1 cellular context compared by ENCODE assay signal in genomic region chr16:84606081-84606875, GRCh38.
A peak's percentile ranks its signal among the peaks of the same experiment; 100 is the strongest.
TF ChIP-seq lines count a peak whose summit lies in the region.

No MANE protein-coding gene starts in this region.

TF ChIP-seq in GM12878, 131 proteins besides CTCF, POLR2A, EP300 and RAD21 (continued from another document and continues in another):
- TF ChIP-seq E2F8 (IDR thresholded peaks at IDR 0.05; ENCODE audit: low read depth, partially characterized antibody) (no peak), CREB1 (IDR thresholded peaks at IDR 0.05; ENCODE audit: low read depth) (no peak), BACH1 (IDR thresholded peaks at IDR 0.05; ENCODE audit: borderline replicate concordance) (peak; percentile 31; the same call in 1 of the 2 replicates), POLR2AphosphoS5 (IDR thresholded peaks at IDR 0.05; ENCODE audit: low read length) (no peak), NR2C2 (IDR thresholded peaks at IDR 0.05; ENCODE audit: borderline replicate concordance, control insufficient read depth, insufficient read length, low read depth) (no peak), CBFB (IDR thresholded peaks at IDR 0.05; ENCODE audit: low read depth) (no peak), NR2F1 (conservative IDR thresholded peaks at IDR 0.05) (no peak), RELB (IDR thresholded peaks at IDR 0.05; ENCODE audit: low read depth) (no peak), FOXM1 (IDR thresholded peaks at IDR 0.05; ENCODE audit: low read depth, low read length) (no peak), KLF5 (IDR thresholded peaks at IDR 0.05; ENCODE audit: partially characterized antibody) (no peak), CEBPB (IDR thresholded peaks at IDR 0.05; ENCODE audit: borderline replicate concordance in 1 of 2, low read depth in 2 of 2, low read length in 2 of 2) (no peak), ATF7 (IDR thresholded peaks at IDR 0.05; ENCODE audit: low read depth) (no peak), GATAD2B (conservative IDR thresholded peaks at IDR 0.05; ENCODE audit: low read depth) (no peak), LARP7 (IDR thresholded peaks at IDR 0.05) (no peak), ZNF384 (IDR thresholded peaks at IDR 0.05; ENCODE audit: borderline replicate concordance, low read depth, low read length) (no peak), TAF1 (IDR thresholded peaks at IDR 0.05; ENCODE audit: borderline replicate concordance, low read depth, low read length) (no peak), YY1 (IDR thresholded peaks at IDR 0.05; ENCODE audit: low read depth, low read length) (no peak), ASH2L (IDR thresholded peaks at IDR 0.05; ENCODE audit: borderline replicate concordance, low read depth) (no peak), BRCA1 (IDR thresholded peaks at IDR 0.05; ENCODE audit: low read depth, low read length) (no peak), MTA2 (IDR thresholded peaks at IDR 0.05; ENCODE audit: low read depth) (no peak), DPF2 (IDR thresholded peaks at IDR 0.05) (0 out of 2 replicates have a peak, but pooled peaks have one; percentile 27), IRF3 (IDR thresholded peaks at IDR 0.05) (no peak), BCL3 (IDR thresholded peaks at IDR 0.05; ENCODE audit: borderline replicate concordance, insufficient read depth, low read depth, low read length, poor library complexity, severe bottlenecking) (no peak), SP1 (IDR thresholded peaks at IDR 0.05; ENCODE audit: low read depth, low read length) (no peak), RAD51 (IDR thresholded peaks at IDR 0.05) (no peak), SRF (IDR thresholded peaks at IDR 0.05; ENCODE audit: low read depth in 2 of 2, low read length in 2 of 2) (no peak), PRDM15 (CRISPR knock-in tag; IDR thresholded peaks at IDR 0.05) (no peak), IKZF2 (IDR thresholded peaks at IDR 0.05) (no peak), SMC3 (IDR thresholded peaks at IDR 0.05; ENCODE audit: borderline replicate concordance, low read length) (no peak)
- TF ChIP-seq, protein P1, sequence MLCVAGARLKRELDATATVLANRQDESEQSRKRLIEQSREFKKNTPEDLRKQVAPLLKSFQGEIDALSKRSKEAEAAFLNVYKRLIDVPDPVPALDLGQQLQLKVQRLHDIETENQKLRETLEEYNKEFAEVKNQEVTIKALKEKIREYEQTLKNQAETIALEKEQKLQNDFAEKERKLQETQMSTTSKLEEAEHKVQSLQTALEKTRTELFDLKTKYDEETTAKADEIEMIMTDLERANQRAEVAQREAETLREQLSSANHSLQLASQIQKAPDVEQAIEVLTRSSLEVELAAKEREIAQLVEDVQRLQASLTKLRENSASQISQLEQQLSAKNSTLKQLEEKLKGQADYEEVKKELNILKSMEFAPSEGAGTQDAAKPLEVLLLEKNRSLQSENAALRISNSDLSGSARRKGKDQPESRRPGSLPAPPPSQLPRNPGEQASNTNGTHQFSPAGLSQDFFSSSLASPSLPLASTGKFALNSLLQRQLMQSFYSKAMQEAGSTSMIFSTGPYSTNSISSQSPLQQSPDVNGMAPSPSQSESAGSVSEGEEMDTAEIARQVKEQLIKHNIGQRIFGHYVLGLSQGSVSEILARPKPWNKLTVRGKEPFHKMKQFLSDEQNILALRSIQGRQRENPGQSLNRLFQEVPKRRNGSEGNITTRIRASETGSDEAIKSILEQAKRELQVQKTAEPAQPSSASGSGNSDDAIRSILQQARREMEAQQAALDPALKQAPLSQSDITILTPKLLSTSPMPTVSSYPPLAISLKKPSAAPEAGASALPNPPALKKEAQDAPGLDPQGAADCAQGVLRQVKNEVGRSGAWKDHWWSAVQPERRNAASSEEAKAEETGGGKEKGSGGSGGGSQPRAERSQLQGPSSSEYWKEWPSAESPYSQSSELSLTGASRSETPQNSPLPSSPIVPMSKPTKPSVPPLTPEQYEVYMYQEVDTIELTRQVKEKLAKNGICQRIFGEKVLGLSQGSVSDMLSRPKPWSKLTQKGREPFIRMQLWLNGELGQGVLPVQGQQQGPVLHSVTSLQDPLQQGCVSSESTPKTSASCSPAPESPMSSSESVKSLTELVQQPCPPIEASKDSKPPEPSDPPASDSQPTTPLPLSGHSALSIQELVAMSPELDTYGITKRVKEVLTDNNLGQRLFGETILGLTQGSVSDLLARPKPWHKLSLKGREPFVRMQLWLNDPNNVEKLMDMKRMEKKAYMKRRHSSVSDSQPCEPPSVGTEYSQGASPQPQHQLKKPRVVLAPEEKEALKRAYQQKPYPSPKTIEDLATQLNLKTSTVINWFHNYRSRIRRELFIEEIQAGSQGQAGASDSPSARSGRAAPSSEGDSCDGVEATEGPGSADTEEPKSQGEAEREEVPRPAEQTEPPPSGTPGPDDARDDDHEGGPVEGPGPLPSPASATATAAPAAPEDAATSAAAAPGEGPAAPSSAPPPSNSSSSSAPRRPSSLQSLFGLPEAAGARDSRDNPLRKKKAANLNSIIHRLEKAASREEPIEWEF (IDR thresholded peaks at IDR 0.05; ENCODE audit: insufficient replicate concordance, low read depth, low read length), result no peak
- TF ChIP-seq, protein P2, sequence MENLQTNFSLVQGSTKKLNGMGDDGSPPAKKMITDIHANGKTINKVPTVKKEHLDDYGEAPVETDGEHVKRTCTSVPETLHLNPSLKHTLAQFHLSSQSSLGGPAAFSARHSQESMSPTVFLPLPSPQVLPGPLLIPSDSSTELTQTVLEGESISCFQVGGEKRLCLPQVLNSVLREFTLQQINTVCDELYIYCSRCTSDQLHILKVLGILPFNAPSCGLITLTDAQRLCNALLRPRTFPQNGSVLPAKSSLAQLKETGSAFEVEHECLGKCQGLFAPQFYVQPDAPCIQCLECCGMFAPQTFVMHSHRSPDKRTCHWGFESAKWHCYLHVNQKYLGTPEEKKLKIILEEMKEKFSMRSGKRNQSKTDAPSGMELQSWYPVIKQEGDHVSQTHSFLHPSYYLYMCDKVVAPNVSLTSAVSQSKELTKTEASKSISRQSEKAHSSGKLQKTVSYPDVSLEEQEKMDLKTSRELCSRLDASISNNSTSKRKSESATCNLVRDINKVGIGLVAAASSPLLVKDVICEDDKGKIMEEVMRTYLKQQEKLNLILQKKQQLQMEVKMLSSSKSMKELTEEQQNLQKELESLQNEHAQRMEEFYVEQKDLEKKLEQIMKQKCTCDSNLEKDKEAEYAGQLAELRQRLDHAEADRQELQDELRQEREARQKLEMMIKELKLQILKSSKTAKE (IDR thresholded peaks at IDR 0.05; ENCODE audit: low read depth, poor library complexity, severe bottlenecking), result no peak
- TF ChIP-seq, protein P3, sequence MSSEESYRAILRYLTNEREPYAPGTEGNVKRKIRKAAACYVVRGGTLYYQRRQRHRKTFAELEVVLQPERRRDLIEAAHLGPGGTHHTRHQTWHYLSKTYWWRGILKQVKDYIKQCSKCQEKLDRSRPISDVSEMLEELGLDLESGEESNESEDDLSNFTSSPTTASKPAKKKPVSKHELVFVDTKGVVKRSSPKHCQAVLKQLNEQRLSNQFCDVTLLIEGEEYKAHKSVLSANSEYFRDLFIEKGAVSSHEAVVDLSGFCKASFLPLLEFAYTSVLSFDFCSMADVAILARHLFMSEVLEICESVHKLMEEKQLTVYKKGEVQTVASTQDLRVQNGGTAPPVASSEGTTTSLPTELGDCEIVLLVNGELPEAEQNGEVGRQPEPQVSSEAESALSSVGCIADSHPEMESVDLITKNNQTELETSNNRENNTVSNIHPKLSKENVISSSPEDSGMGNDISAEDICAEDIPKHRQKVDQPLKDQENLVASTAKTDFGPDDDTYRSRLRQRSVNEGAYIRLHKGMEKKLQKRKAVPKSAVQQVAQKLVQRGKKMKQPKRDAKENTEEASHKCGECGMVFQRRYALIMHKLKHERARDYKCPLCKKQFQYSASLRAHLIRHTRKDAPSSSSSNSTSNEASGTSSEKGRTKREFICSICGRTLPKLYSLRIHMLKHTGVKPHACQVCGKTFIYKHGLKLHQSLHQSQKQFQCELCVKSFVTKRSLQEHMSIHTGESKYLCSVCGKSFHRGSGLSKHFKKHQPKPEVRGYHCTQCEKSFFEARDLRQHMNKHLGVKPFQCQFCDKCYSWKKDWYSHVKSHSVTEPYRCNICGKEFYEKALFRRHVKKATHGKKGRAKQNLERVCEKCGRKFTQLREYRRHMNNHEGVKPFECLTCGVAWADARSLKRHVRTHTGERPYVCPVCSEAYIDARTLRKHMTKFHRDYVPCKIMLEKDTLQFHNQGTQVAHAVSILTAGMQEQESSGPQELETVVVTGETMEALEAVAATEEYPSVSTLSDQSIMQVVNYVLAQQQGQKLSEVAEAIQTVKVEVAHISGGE (CRISPR knock-in tag; IDR thresholded peaks at IDR 0.05), result no peak
- TF ChIP-seq, protein P4, sequence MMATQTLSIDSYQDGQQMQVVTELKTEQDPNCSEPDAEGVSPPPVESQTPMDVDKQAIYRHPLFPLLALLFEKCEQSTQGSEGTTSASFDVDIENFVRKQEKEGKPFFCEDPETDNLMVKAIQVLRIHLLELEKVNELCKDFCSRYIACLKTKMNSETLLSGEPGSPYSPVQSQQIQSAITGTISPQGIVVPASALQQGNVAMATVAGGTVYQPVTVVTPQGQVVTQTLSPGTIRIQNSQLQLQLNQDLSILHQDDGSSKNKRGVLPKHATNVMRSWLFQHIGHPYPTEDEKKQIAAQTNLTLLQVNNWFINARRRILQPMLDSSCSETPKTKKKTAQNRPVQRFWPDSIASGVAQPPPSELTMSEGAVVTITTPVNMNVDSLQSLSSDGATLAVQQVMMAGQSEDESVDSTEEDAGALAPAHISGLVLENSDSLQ (IDR thresholded peaks at IDR 0.05), result peak; percentile 87
- TF ChIP-seq, protein P5, sequence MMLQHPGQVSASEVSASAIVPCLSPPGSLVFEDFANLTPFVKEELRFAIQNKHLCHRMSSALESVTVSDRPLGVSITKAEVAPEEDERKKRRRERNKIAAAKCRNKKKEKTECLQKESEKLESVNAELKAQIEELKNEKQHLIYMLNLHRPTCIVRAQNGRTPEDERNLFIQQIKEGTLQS (IDR thresholded peaks at IDR 0.05; ENCODE audit: borderline replicate concordance, extremely low read depth, low read depth, low read length), result no peak
